In the genomic region with DNA sequence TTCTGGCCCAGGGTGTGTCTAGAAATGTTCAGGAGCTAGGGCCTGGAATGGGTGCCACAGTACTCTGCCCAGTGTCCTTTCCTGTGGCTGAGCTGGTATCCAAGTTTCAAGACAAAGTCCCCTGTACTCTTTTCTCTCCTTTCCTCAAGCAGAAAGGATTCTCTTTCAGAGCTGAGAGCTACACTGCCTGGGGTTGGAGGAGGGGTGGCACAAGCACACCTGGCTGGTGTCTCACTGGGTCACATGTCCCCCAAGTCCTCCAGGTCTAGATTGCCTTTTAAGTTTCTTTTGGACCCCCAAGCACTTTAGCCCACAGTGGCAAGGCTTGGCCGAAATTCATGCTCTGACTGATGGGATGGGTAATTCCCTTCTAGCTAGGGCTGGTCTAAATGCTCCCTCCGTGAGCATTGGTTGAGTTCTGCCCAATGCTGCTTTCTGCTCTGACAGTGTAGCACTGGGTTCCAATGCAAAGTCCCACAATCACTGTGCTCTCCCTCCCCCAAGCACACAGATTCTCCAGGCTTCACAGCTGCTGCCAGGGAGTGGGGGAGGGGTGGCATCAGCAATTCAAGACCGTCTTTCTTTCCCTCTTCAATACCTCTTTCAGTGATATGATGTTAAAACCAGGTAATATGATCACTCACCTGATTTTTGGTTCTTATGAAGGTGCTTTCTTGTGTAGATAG, we compare ENCODE assay signal across 19 cellular contexts.
"Had no signal": no experiment of that assay in that cellular context is flagged by ENCODE, and none has a peak within 500 bp of the region (broad histone marks: within the 10 kb centered on the region; RNA-seq: fewer than 3 reads in every experiment).

No MANE protein-coding gene starts in this region.

- H3K9me3 ChIP-seq: tibial nerve, uterus had no signal

- H3K36me3 ChIP-seq: tibial nerve, uterus had no signal

- H3K4me3 Mint-ChIP-seq: activated naive CD8-positive, alpha-beta T cell treated with anti-CD3 and anti-CD28 coated beads, Interleukin-2, amount 10 ng/mL, durations not matched to agents 7 days and 5 days; activated T-helper 1 cell treated with anti-CD3 and anti-CD28 coated beads, Interleukin-12 subunit alpha, Interleukin-12 subunit beta, Interleukin-2, Interleukin-4 antibody, amounts not matched to agents 30 ng/mL and 10 ng/mL and 1 ng/mL, durations not matched to agents 14 hours and 24 hours and 36 hours; natural killer cell treated with Interleukin-12 subunit alpha and Interleukin-12 subunit beta and Interleukin-15 and Interleukin-18, amount 100 ng/mL, for 72 hours; T-helper 2 cell treated with Interferon-gamma antibody and Interleukin-4, amounts not matched to agents 5 μg/mL and 100 μg/mL, for 36 hours had no signal

- H3K4me1 ChIP-seq: tibial nerve, uterus had no signal

- H3K4me1 Mint-ChIP-seq: activated naive CD8-positive, alpha-beta T cell treated with anti-CD3 and anti-CD28 coated beads, Interleukin-2, amount 10 ng/mL, durations not matched to agents 7 days and 5 days had no signal

- H3K36me3 Mint-ChIP-seq: activated naive CD8-positive, alpha-beta T cell treated with anti-CD3 and anti-CD28 coated beads, Interleukin-2, amount 10 ng/mL, durations not matched to agents 7 days and 5 days; natural killer cell treated with Interleukin-12 subunit alpha and Interleukin-12 subunit beta and Interleukin-15 and Interleukin-18, amount 100 ng/mL, for 72 hours had no signal

- H3K27ac ChIP-seq: skin epidermis, tibial nerve, uterus had no signal

- H3K4me3 ChIP-seq: skin epidermis, tibial nerve, uterus had no signal

- H3K27me3 ChIP-seq: uterus had no signal

- ATAC-seq: activated CD4-positive, CD25-positive, alpha-beta regulatory T cell treated with anti-CD3 and anti-CD28 coated beads, Interleukin-2, amount 50 U/mL, for 24 hours; left ventricle myocardium superior; right cardiac atrium had no signal

- DNase-seq: activated CD4-positive, alpha-beta T cell treated with anti-CD3 and anti-CD28 coated beads, Interleukin-2, amount 50 U/mL, for 1 hour; activated CD8-positive, alpha-beta memory T cell treated with anti-CD3 and anti-CD28 coated beads for 24 hours; activated naive CD8-positive, alpha-beta T cell treated with anti-CD3 and anti-CD28 coated beads, Interleukin-2, amount 10 ng/mL, durations not matched to agents 7 days and 5 days; cortex of kidney; effector CD4-positive, alpha-beta T cell; foreskin fibroblast; left ventricle myocardium superior; mesenchymal stem cell; right cardiac atrium; stimulated activated CD4-positive, alpha-beta T cell treated with anti-CD3 and anti-CD28 coated beads, Interleukin-15, amount 100 ng/mL, for 24 hours; stimulated activated CD4-positive, alpha-beta T cell treated with anti-CD3 and anti-CD28 coated beads, Interleukin-4, amount 100 ng/mL, for 1 hour; stimulated activated naive CD4-positive, alpha-beta T cell; uterus had no signal

- H3K27ac Mint-ChIP-seq: activated naive CD8-positive, alpha-beta T cell treated with anti-CD3 and anti-CD28 coated beads, Interleukin-2, amount 10 ng/mL, durations not matched to agents 7 days and 5 days; activated T-helper 1 cell treated with anti-CD3 and anti-CD28 coated beads, Interleukin-12 subunit alpha, Interleukin-12 subunit beta, Interleukin-2, Interleukin-4 antibody, amounts not matched to agents 30 ng/mL and 10 ng/mL and 1 ng/mL, durations not matched to agents 14 hours and 24 hours and 36 hours; natural killer cell treated with Interleukin-12 subunit alpha and Interleukin-12 subunit beta and Interleukin-15 and Interleukin-18, amount 100 ng/mL, for 72 hours; T-helper 2 cell treated with Interferon-gamma antibody and Interleukin-4, amounts not matched to agents 5 μg/mL and 100 μg/mL, for 36 hours had no signal

- H3K9me3 Mint-ChIP-seq: activated naive CD8-positive, alpha-beta T cell treated with anti-CD3 and anti-CD28 coated beads, Interleukin-2, amount 10 ng/mL, durations not matched to agents 7 days and 5 days; activated T-helper 1 cell treated with anti-CD3 and anti-CD28 coated beads, Interleukin-12 subunit alpha, Interleukin-12 subunit beta, Interleukin-2, Interleukin-4 antibody, amounts not matched to agents 30 ng/mL and 10 ng/mL and 1 ng/mL, durations not matched to agents 14 hours and 24 hours and 36 hours; natural killer cell treated with Interleukin-12 subunit alpha and Interleukin-12 subunit beta and Interleukin-15 and Interleukin-18, amount 100 ng/mL, for 72 hours; T-helper 2 cell treated with Interferon-gamma antibody and Interleukin-4, amounts not matched to agents 5 μg/mL and 100 μg/mL, for 36 hours had no signal
